Comparison of ENCODE assay signal across 18 cellular contexts in the genomic region with DNA sequence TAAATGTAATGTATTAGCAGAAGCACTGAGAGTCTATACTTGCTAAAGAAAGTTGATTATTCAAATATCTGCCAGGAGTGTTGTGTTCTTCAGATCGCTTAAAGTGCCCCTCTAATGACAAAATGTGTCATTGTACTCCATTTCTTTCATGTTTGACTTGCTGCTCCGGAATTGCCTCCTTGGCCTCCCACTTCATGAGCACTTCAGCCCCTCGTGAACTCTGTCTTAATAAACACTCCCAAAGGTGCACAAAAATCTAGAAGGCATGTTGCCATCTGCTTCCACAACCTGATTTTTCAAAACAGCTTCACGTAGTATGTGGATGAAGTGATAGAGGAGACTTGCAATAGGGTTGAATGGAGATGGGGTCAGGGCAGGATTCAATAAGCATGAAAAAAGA.
DNase-seq lines count a peak whose midpoint lies in the region; ATAC-seq and TF ChIP-seq lines count a peak whose summit lies in the region.
"Had no signal": no experiment of that assay in that cellular context is flagged by ENCODE, and none has a peak within 500 bp of the region (broad histone marks: within the 10 kb centered on the region; RNA-seq: fewer than 3 reads in every experiment).

No MANE protein-coding gene starts in this region.

- H3K9me3 ChIP-seq in lower lobe of right lung (no peaks in the 10 kb centered on the region), thyroid gland (no peaks in the 10 kb centered on the region)
- H3K9me3 ChIP-seq: BLaER1, Caco-2 had no signal

- H3K4me3 ChIP-seq in lower lobe of right lung (no peak overlapping the region), thyroid gland (replicated peaks in 1 of 3) (no peak overlapping the region), dorsolateral prefrontal cortex (no peak overlapping the region)
- H3K4me3 ChIP-seq: BLaER1, GM23338 had no signal

- intact Hi-C loops in lower lobe of right lung (cut with DNase I) = no loop called here
- intact Hi-C loops in thyroid gland (cut with DNase I) = no loop called here
- intact Hi-C loops in dorsolateral prefrontal cortex (cut with DNase I) = no loop called here

- H3K36me3 ChIP-seq in lower lobe of right lung (no peaks in the 10 kb centered on the region), thyroid gland (no peaks in the 10 kb centered on the region)
- H3K36me3 ChIP-seq: BLaER1 had no signal

- TF ChIP-seq POLR2A in thyroid gland (IDR thresholded peaks at IDR 0.05) = no peak

- TF ChIP-seq CTCF in lower lobe of right lung (IDR thresholded peaks at IDR 0.05) = no peak
- no peak for TF ChIP-seq CTCF in thyroid gland (IDR thresholded peaks at IDR 0.05)
- no peak for TF ChIP-seq CTCF in dorsolateral prefrontal cortex (IDR thresholded peaks at IDR 0.05 in 54 of 56, conservative IDR thresholded peaks at IDR 0.05 in 2 of 56; ENCODE audit: low read depth in 1 of 56, partially characterized antibody in 56 of 56)

- peak; percentile 49 to 68 for ATAC-seq in lower lobe of right lung
- ATAC-seq: CD8-positive, alpha-beta T cell; GM23338; HCT116 had no signal

- H3K27ac ChIP-seq in lower lobe of right lung (no peak overlapping the region), thyroid gland (no peak overlapping the region), dorsolateral prefrontal cortex (no peak overlapping the region)
- H3K27ac ChIP-seq: 22Rv1, BLaER1, C4-2B had no signal

- WGBS in thyroid gland, 2 donors = 30 to 41% methylated on average over 4 of the region's 4 CpGs

- DNase-seq in DMS53 (lab: John Stamatoyannopoulos, UW) (peak; percentile 10), DMS53 treated with DMSO at 0.1 percent for 48 hours (lab: John Stamatoyannopoulos, UW; ENCODE audit: unreplicated experiment) (no peak), lower lobe of right lung (peak; percentile 47), thyroid gland (peak; percentile 40 to 41), dorsolateral prefrontal cortex (no peak)
- DNase-seq in stimulated activated CD4-positive, alpha-beta T cell treated with anti-CD3 and anti-CD28 coated beads, Interleukin-15, amount 100 ng/mL, for 24 hours = no peak
- DNase-seq: Caco-2; CD4-positive, CD25-positive, alpha-beta regulatory T cell; CD8-positive, alpha-beta T cell; DMS153; DMS79 treated with DMSO at 0.1 percent for 48 hours; GF-D8; H9 had no signal

- H3K4me1 ChIP-seq in lower lobe of right lung = peaks cover 5% of the 10 kb centered on the region
- no peaks in the 10 kb centered on the region for H3K4me1 ChIP-seq in thyroid gland
- H3K4me1 ChIP-seq: BLaER1, Caco-2 had no signal

- no peaks in the 10 kb centered on the region for H3K27me3 ChIP-seq in lower lobe of right lung (ENCODE audit: low read depth)
- no peaks in the 10 kb centered on the region for H3K27me3 ChIP-seq in thyroid gland
- H3K27me3 ChIP-seq in dorsolateral prefrontal cortex = no peaks in the 10 kb centered on the region
- H3K27me3 ChIP-seq: BLaER1 had no signal

Comparison
In these comparisons a context has a peak if more than half of its experiments do, and no peak if none do; other contexts are left out.
1. DNase-seq: peak in DMS53 (single experiment), lower lobe of right lung (single experiment) and thyroid gland (2 of 2); none in DMS53 treated with DMSO at 0.1 percent for 48 hours (single experiment), stimulated activated CD4-positive, alpha-beta T cell treated with anti-CD3 and anti-CD28 coated beads, Interleukin-15, amount 100 ng/mL, for 24 hours (single experiment) and dorsolateral prefrontal cortex (0 of 10).